ENCODE assay signal across 1 cellular context in genomic region chr10:132219486-132219885, GRCh38.
TF ChIP-seq lines count a peak whose summit lies in the region.

No MANE protein-coding gene starts in this region.

TF ChIP-seq in GM23338, 12 proteins besides CTCF, POLR2A, EP300 and RAD21:
- TF ChIP-seq REST (IDR thresholded peaks at IDR 0.05; ENCODE audit: unreplicated experiment) (no peak), ETS1 (IDR thresholded peaks at IDR 0.05) (no peak), CREB1 (CRISPR knock-in tag; IDR thresholded peaks at IDR 0.05; ENCODE audit: low read depth) (no peak), JUNB (IDR thresholded peaks at IDR 0.05; ENCODE audit: unreplicated experiment) (no peak), ZNF331 (CRISPR knock-in tag; IDR thresholded peaks at IDR 0.05; ENCODE audit: low read depth) (no peak), POLR2AphosphoS5 (IDR thresholded peaks at IDR 0.05; ENCODE audit: low read depth) (no peak)
